In the genomic region with DNA sequence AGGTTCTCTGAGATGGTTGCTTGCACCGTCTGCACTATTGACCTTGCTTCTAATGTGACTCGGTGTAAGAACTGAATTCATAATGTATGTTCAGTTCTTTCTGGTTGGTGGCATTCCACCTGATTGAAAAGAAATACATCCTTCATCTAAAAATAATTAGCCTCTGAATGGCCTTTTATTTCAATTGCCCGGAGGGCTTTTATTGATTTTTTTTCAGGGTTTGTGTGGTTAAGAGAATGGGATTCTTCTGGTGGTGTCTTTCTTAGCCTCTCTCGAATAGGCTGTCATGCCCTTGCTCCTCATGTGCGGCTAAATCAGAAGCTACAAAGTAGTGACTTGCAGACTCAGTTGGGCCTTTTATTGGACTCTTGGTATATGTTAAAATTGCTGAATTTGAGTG, we compare ENCODE assay signal across 23 cellular contexts.
"Had no signal": no experiment of that assay in that cellular context is flagged by ENCODE, and none has a peak within 500 bp of the region (broad histone marks: within the 10 kb centered on the region; RNA-seq: fewer than 3 reads in every experiment).

No MANE protein-coding gene starts in this region.

- H3K9ac ChIP-seq: SK-N-SH had no signal

- H3K9me3 ChIP-seq: ascending aorta, body of pancreas, SK-N-SH had no signal

- DNase-seq: activated CD4-positive, alpha-beta memory T cell treated with anti-CD3 and anti-CD28 coated beads for 36 hours; activated CD4-positive, alpha-beta T cell treated with anti-CD3 and anti-CD28 coated beads, Interleukin-2, amount 10 ng/mL, durations not matched to agents 7 days and 5 days; activated CD4-positive, CD25-positive, alpha-beta regulatory T cell; activated CD8-positive, alpha-beta memory T cell treated with anti-CD3 and anti-CD28 coated beads for 24 hours; activated effector memory CD4-positive, alpha-beta T cell treated with anti-CD3 and anti-CD28 coated beads, Interleukin-2, amount 50 U/mL, for 16 hours; activated naive CD4-positive, alpha-beta T cell treated with Interleukin-2 at 50 U/mL for 16 hours; activated naive CD8-positive, alpha-beta T cell treated with anti-CD3 and anti-CD28 coated beads, Interleukin-2, amount 50 U/mL, for 24 hours; activated T-cell treated with anti-CD3 and anti-CD28 coated beads, Interleukin-2, amount 50 U/mL, for 4 hours; amniotic stem cell; body of pancreas; central memory CD4-positive, alpha-beta T cell; KG1; NCI-H1092; NCI-H1436; NCI-H1930; NCI-H526; NK-92 treated with Interleukin-12 subunit alpha and Interleukin-12 subunit beta, amount 100 ng/mL, for 24 hours; OCI-M1; RPMI8226; SK-N-SH; T-helper 1 cell had no signal

- H3K4me3 ChIP-seq: ascending aorta, body of pancreas had no signal

- H3K4me2 ChIP-seq: SK-N-SH had no signal

- H3K27ac ChIP-seq: ascending aorta, body of pancreas, VCaP had no signal

- H3K27me3 ChIP-seq: ascending aorta, body of pancreas had no signal

- H3K36me3 ChIP-seq: ascending aorta had no signal

- H3K4me1 ChIP-seq: ascending aorta, body of pancreas had no signal
